13 cellular contexts compared by ENCODE assay signal in the genomic region with DNA sequence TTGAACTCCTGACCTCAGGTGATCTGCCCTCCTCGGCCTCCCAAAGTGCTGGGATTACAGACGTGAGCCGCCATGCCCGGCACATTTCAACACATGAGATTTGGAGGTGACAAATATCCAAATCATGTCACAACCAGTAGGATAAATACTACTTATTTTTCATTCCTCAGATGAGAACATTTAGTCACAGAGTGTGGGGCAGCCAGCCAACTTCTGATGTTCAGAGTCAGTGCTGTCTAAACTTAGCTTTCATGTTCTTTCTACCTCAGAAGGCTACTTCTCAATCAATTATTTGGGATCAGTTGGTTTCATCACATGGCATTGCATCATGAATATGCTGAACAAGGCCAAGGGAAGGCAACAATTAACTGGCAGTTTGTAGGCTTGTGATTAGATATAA.
DNase-seq lines count a peak whose midpoint lies in the region; ATAC-seq, FAIRE-seq and TF ChIP-seq lines count a peak whose summit lies in the region.
"Had no signal": no experiment of that assay in that cellular context is flagged by ENCODE, and none has a peak within 500 bp of the region (broad histone marks: within the 10 kb centered on the region; RNA-seq: fewer than 3 reads in every experiment).

No MANE protein-coding gene starts in this region.

- CTCF ChIA-PET in HepG2 (lab: Yijun Ruan, JAX; ENCODE audit: low intra/inter-chr PET ratio, low total read pairs) = no interaction called here

- TF ChIP-seq RAD21 in liver (IDR thresholded peaks at IDR 0.05) = peak in 1 of 2 donors; percentile 20
- TF ChIP-seq RAD21 in HepG2 (CRISPR knock-in tag; IDR thresholded peaks at IDR 0.05) = no peak

- H2AFZ ChIP-seq in HepG2 (ENCODE audit: low read length) = no peak overlapping the region

- TF ChIP-seq CTCF in liver (IDR thresholded peaks at IDR 0.05; ENCODE audit: low read depth, low read length, missing input control) (no peak), HepG2 (CRISPR knock-in tag; IDR thresholded peaks at IDR 0.05) (no peak)

- WGBS in liver = 31% methylated on average over 4 of the region's 4 CpGs
- WGBS in HepG2 (ENCODE audit: low lambda C conversion rate) = 28% methylated on average over 4 of the region's 4 CpGs

- POLR2A ChIA-PET in HepG2 (lab: Yijun Ruan, JAX) = no interaction called here

- no peaks in the 10 kb centered on the region for H4K20me1 ChIP-seq in HepG2 (ENCODE audit: insufficient read depth, low read length)

- no peaks in the 10 kb centered on the region for H3K9me3 ChIP-seq in liver (ENCODE audit: control insufficient read depth in 4 of 4, low read length in 3 of 4)
- no peaks in the 10 kb centered on the region for H3K9me3 ChIP-seq in HepG2 (ENCODE audit: low read length)

- FAIRE-seq in HepG2 (lab: Jason Lieb, UNC) = no peak
- FAIRE-seq: G401.6 had no signal

- no peak overlapping the region for H3K9ac ChIP-seq in liver (ENCODE audit: low read depth in 1 of 2, low read length in 2 of 2)
- H3K9ac ChIP-seq in HepG2 (ENCODE audit: insufficient read depth, low read depth, low read length) = no peak overlapping the region

- ATAC-seq in HepG2 = no peak

- H3K4me3 ChIP-seq in liver (ENCODE audit: low read depth in 1 of 3, low read length in 3 of 3) (peak overlapping the region in 1 of 3 donors; percentile 19), HepG2 (replicated peaks in 1 of 3; ENCODE audit: insufficient read depth in 1 of 3, low read depth in 2 of 3, low read length in 3 of 3) (no peak overlapping the region)

- H3K4me1 ChIP-seq in liver (ENCODE audit: control insufficient read depth in 4 of 4, insufficient read depth in 4 of 4, low read length in 3 of 4) = peaks cover 6 to 17% (median 13%) of the 10 kb centered on the region in 4 donors
- no peaks in the 10 kb centered on the region for H3K4me1 ChIP-seq in HepG2 (ENCODE audit: insufficient read depth, low read length)

- H3K36me3 ChIP-seq in liver (ENCODE audit: control insufficient read depth in 4 of 4, insufficient read depth in 3 of 4, low read depth in 1 of 4, low read length in 3 of 4) (no peaks in the 10 kb centered on the region), HepG2 (replicated peaks in 1 of 2; ENCODE audit: control insufficient read depth in 1 of 2, insufficient read depth in 2 of 2, low read length in 2 of 2) (no peaks in the 10 kb centered on the region)
- H3K36me3 ChIP-seq: WERI-Rb-1 had no signal

- TF ChIP-seq POLR2A in HepG2 (IDR thresholded peaks at IDR 0.05; ENCODE audit: insufficient read depth in 1 of 2, low read depth in 2 of 2, low read length in 2 of 2) = no peak

- no peak for DNase-seq in HepG2 (ENCODE audit: low spot score)
- DNase-seq in fibroblast of peridontal ligament (ENCODE audit: extremely low read depth) = peak; percentile 52
- DNase-seq in myocyte (ENCODE audit: low read depth) = peak; percentile 59
- no peak for DNase-seq in MV-4-11 (lab: John Stamatoyannopoulos, UW)
- DNase-seq in NCI-H2029 (lab: John Stamatoyannopoulos, UW) = no peak
- no peak for DNase-seq in T1000 (lab: John Stamatoyannopoulos, UW)
- DNase-seq in NCI-H510A treated with DMSO at 0.1 percent for 48 hours (lab: John Stamatoyannopoulos, UW) = no peak
- DNase-seq: mesendoderm, NCI-H146, WERI-Rb-1 had no signal

- BruUV-seq in HepG2 (replicated peaks; lab: Mats Ljungman, UMichigan) = no TSS peak

- H3K4me2 ChIP-seq in HepG2 (ENCODE audit: low read depth, low read length) = no peak overlapping the region

- TF ChIP-seq EP300 in HepG2 (IDR thresholded peaks at IDR 0.05; ENCODE audit: low read depth in 2 of 2, low read length in 2 of 2) (no peak), HepG2 (CRISPR knock-in tag; IDR thresholded peaks at IDR 0.05; ENCODE audit: borderline replicate concordance) (no peak)

- no peaks in the 10 kb centered on the region for H3K79me2 ChIP-seq in HepG2 (ENCODE audit: insufficient read depth, low read length)

- intact Hi-C loops in HepG2 (cut with micrococcal nuclease; ENCODE audit: unreplicated experiment) = no loop called here

- H3K27me3 ChIP-seq in liver (ENCODE audit: control insufficient read depth in 4 of 4, insufficient read depth in 4 of 4, low read length in 3 of 4) = no peaks in the 10 kb centered on the region
- no peaks in the 10 kb centered on the region for H3K27me3 ChIP-seq in HepG2 (ENCODE audit: control insufficient read depth in 1 of 2, insufficient read depth in 2 of 2, low read length in 2 of 2)

- H3K27ac ChIP-seq in liver (ENCODE audit: low read depth in 1 of 2, low read length in 2 of 2) = peak overlapping the region; percentile 28 to 54
- H3K27ac ChIP-seq in HepG2 (ENCODE audit: extremely low read length, insufficient read depth, low read length) = no peak overlapping the region
- H3K27ac ChIP-seq: 22Rv1, WERI-Rb-1 had no signal

- in situ Hi-C loops in HepG2 (cut with HindIII; ENCODE audit: extremely low pct_ligation_motif_present, low pct_unique_long_range_greater_than_20kb) = no loop called here

TF ChIP-seq in liver, 16 proteins besides CTCF, POLR2A, EP300 and RAD21 (continues in another document):
- TF ChIP-seq HNF4G (IDR thresholded peaks at IDR 0.05) (no peak), EGR1 (IDR thresholded peaks at IDR 0.05; ENCODE audit: low read depth in 2 of 2) (no peak), FOXA1 (IDR thresholded peaks at IDR 0.05) (no peak), HNF4A (conservative IDR thresholded peaks at IDR 0.05) (peak; percentile 54 to 57), YY1 (IDR thresholded peaks at IDR 0.05) (peak; percentile 49), FOXA2 (IDR thresholded peaks at IDR 0.05) (no peak)
- TF ChIP-seq, protein P1, sequence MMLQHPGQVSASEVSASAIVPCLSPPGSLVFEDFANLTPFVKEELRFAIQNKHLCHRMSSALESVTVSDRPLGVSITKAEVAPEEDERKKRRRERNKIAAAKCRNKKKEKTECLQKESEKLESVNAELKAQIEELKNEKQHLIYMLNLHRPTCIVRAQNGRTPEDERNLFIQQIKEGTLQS (IDR thresholded peaks at IDR 0.05) = peak; percentile 90
- TF ChIP-seq, protein P2, sequence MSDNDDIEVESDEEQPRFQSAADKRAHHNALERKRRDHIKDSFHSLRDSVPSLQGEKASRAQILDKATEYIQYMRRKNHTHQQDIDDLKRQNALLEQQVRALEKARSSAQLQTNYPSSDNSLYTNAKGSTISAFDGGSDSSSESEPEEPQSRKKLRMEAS (IDR thresholded peaks at IDR 0.05) = peak; percentile 16

TF ChIP-seq in HepG2, 621 proteins besides CTCF, POLR2A, EP300 and RAD21:
- TF ChIP-seq SIN3A (IDR thresholded peaks at IDR 0.05; ENCODE audit: borderline replicate concordance, low read depth, low read length) = no peak
- TF ChIP-seq, protein P3, sequence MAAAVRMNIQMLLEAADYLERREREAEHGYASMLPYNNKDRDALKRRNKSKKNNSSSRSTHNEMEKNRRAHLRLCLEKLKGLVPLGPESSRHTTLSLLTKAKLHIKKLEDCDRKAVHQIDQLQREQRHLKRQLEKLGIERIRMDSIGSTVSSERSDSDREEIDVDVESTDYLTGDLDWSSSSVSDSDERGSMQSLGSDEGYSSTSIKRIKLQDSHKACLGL (CRISPR knock-in tag; IDR thresholded peaks at IDR 0.05) = no peak
- TF ChIP-seq ZMYM2 (CRISPR knock-in tag; IDR thresholded peaks at IDR 0.05) = no peak
- TF ChIP-seq, protein P4, sequence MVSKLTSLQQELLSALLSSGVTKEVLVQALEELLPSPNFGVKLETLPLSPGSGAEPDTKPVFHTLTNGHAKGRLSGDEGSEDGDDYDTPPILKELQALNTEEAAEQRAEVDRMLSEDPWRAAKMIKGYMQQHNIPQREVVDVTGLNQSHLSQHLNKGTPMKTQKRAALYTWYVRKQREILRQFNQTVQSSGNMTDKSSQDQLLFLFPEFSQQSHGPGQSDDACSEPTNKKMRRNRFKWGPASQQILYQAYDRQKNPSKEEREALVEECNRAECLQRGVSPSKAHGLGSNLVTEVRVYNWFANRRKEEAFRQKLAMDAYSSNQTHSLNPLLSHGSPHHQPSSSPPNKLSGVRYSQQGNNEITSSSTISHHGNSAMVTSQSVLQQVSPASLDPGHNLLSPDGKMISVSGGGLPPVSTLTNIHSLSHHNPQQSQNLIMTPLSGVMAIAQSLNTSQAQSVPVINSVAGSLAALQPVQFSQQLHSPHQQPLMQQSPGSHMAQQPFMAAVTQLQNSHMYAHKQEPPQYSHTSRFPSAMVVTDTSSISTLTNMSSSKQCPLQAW (CRISPR knock-in tag; IDR thresholded peaks at IDR 0.05) = no peak
- TF ChIP-seq GTF2F1 (IDR thresholded peaks at IDR 0.05; ENCODE audit: low read length) = no peak

Comparison
In these comparisons a context has a peak if more than half of its experiments do, and no peak if none do; other contexts are left out.
1. DNase-seq: peak in fibroblast of peridontal ligament (single experiment) and myocyte (single experiment); none in HepG2 (single experiment), MV-4-11 (single experiment), NCI-H2029 (single experiment), T1000 (single experiment) and NCI-H510A treated with DMSO at 0.1 percent for 48 hours (single experiment).